ENCODE assay signal across 20 cellular contexts in genomic region chr9:120759755-120760400, GRCh38. TPM values are rescaled to one million over a fixed set of nuclear protein-coding genes. Genes with fewer than 3 reads are reported as not detected.
DNase-seq lines count a peak whose midpoint lies in the region; ATAC-seq and TF ChIP-seq lines count a peak whose summit lies in the region.
"Had no signal": no experiment of that assay in that cellular context is flagged by ENCODE, and none has a peak within 500 bp of the region (broad histone marks: within the 10 kb centered on the region; RNA-seq: fewer than 3 reads in every experiment).

No MANE protein-coding gene starts in this region.

- H3K4me1 Mint-ChIP-seq in activated naive CD8-positive, alpha-beta T cell (ENCODE audit: low read depth): peaks cover 9% of the 10 kb centered on the region
- peaks cover 26% of the 10 kb centered on the region for H3K4me1 Mint-ChIP-seq in activated naive CD8-positive, alpha-beta T cell treated with anti-CD3 and anti-CD28 coated beads for 36 hours
- H3K4me1 Mint-ChIP-seq in T-helper 17 cell (peaks cover 4% of the 10 kb centered on the region), memory B cell (peaks cover 15% of the 10 kb centered on the region)

- H3K4me3 Mint-ChIP-seq in activated naive CD8-positive, alpha-beta T cell: no peak overlapping the region
- H3K4me3 Mint-ChIP-seq in activated naive CD8-positive, alpha-beta T cell treated with anti-CD3 and anti-CD28 coated beads for 36 hours: no peak overlapping the region
- no peak overlapping the region for H3K4me3 Mint-ChIP-seq in T-helper 17 cell
- no peak overlapping the region for H3K4me3 Mint-ChIP-seq in memory B cell
- H3K4me3 Mint-ChIP-seq: CD4-positive, alpha-beta memory T cell; IgD-negative memory B cell had no signal

- ATAC-seq in T-helper 17 cell (no peak), memory B cell (ENCODE audit: low read depth) (no peak)

- H3K27me3 Mint-ChIP-seq in activated naive CD8-positive, alpha-beta T cell: no peaks in the 10 kb centered on the region
- H3K27me3 Mint-ChIP-seq in activated naive CD8-positive, alpha-beta T cell treated with anti-CD3 and anti-CD28 coated beads for 36 hours: no peaks in the 10 kb centered on the region
- H3K27me3 Mint-ChIP-seq in T-helper 17 cell: no peaks in the 10 kb centered on the region
- no peaks in the 10 kb centered on the region for H3K27me3 Mint-ChIP-seq in memory B cell
- H3K27me3 Mint-ChIP-seq: CD4-positive, alpha-beta memory T cell; IgD-negative memory B cell had no signal

- peak overlapping the region; percentile 58 for H3K27ac Mint-ChIP-seq in activated naive CD8-positive, alpha-beta T cell
- no peak overlapping the region for H3K27ac Mint-ChIP-seq in activated naive CD8-positive, alpha-beta T cell treated with anti-CD3 and anti-CD28 coated beads for 36 hours
- H3K27ac Mint-ChIP-seq in T-helper 17 cell: peak overlapping the region; percentile 72
- peak overlapping the region; percentile 90 for H3K27ac Mint-ChIP-seq in memory B cell
- H3K27ac Mint-ChIP-seq: IgD-negative memory B cell had no signal

- H3K4me3 ChIP-seq in coronary artery: no peak overlapping the region
- H3K4me3 ChIP-seq: BLaER1 had no signal

- TF ChIP-seq CTCF in coronary artery (IDR thresholded peaks at IDR 0.05): no peak

- H3K27ac ChIP-seq in coronary artery: no peak overlapping the region
- H3K27ac ChIP-seq: BLaER1 had no signal

- no peaks in the 10 kb centered on the region for H3K9me3 Mint-ChIP-seq in activated naive CD8-positive, alpha-beta T cell (ENCODE audit: low read depth)
- no peaks in the 10 kb centered on the region for H3K9me3 Mint-ChIP-seq in activated naive CD8-positive, alpha-beta T cell treated with anti-CD3 and anti-CD28 coated beads for 36 hours
- no peaks in the 10 kb centered on the region for H3K9me3 Mint-ChIP-seq in memory B cell
- H3K9me3 Mint-ChIP-seq: CD4-positive, alpha-beta memory T cell; IgD-negative memory B cell had no signal

- H3K9me3 ChIP-seq in T-helper 17 cell (ENCODE audit: control insufficient read depth, low read length, poor library complexity, severe bottlenecking): no peaks in the 10 kb centered on the region
- H3K9me3 ChIP-seq: BLaER1, SK-N-SH had no signal

- no peaks in the 10 kb centered on the region for H3K36me3 Mint-ChIP-seq in activated naive CD8-positive, alpha-beta T cell
- H3K36me3 Mint-ChIP-seq in activated naive CD8-positive, alpha-beta T cell treated with anti-CD3 and anti-CD28 coated beads for 36 hours: peaks cover 3% of the 10 kb centered on the region
- H3K36me3 Mint-ChIP-seq in T-helper 17 cell (ENCODE audit: low read depth) (no peaks in the 10 kb centered on the region), memory B cell (peaks cover 8% of the 10 kb centered on the region)
- H3K36me3 Mint-ChIP-seq: IgD-negative memory B cell had no signal

- no peak for DNase-seq in activated naive CD8-positive, alpha-beta T cell treated with anti-CD3 and anti-CD28 coated beads for 36 hours
- no peak for DNase-seq in T-helper 17 cell
- no peak for DNase-seq in memory B cell (ENCODE audit: low spot score in 2 of 2)
- DNase-seq in coronary artery (ENCODE audit: low spot score): no peak
- DNase-seq in DMS153 (lab: John Stamatoyannopoulos, UW): no peak
- no peak for DNase-seq in effector CD8-positive, alpha-beta T cell (lab: John Stamatoyannopoulos, UW)
- DNase-seq: CD4-positive, alpha-beta memory T cell; GF-D8; NCI-H1694; NCI-H2081; NCI-H2171; NCI-H345; NCI-H524; NCI-H774; NK-92 treated with Interleukin-12 subunit alpha and Interleukin-12 subunit beta, amount 100 ng/mL, for 24 hours; SIG-M5; SK-N-SH had no signal

RNA-seq across cellular contexts. Expression of gene FBXW2, which starts 33.3 kb away (rescaled TPM):
- total RNA-seq in activated naive CD8-positive, alpha-beta T cell treated with anti-CD3 and anti-CD28 coated beads for 36 hours: 10 to 100 TPM; 71.4 to 72.5 TPM
- 10 to 100 TPM; 60.6 to 71.2 TPM for total RNA-seq in T-helper 17 cell

RNA-seq across cellular contexts. Expression of gene MEGF9, which starts 45.6 kb away (rescaled TPM):
- total RNA-seq in activated naive CD8-positive, alpha-beta T cell treated with anti-CD3 and anti-CD28 coated beads for 36 hours: 1 to 10 TPM; 3.8 to 3.9 TPM
- 10 to 100 TPM in 1 of 2 donors, 1 to 10 TPM in 1; 9.9 to 10.2 TPM for total RNA-seq in T-helper 17 cell
